13 cellular contexts compared by ENCODE assay signal in genomic region chr3:111260878-111261277, GRCh38.
DNase-seq lines count a peak whose midpoint lies in the region; ATAC-seq and TF ChIP-seq lines count a peak whose summit lies in the region.
"Had no signal": no experiment of that assay in that cellular context is flagged by ENCODE, and none has a peak within 500 bp of the region (broad histone marks: within the 10 kb centered on the region; RNA-seq: fewer than 3 reads in every experiment).

No MANE protein-coding gene starts in this region.

- TF ChIP-seq CTCF in epithelial cell of esophagus (IDR thresholded peaks at IDR 0.05; ENCODE audit: insufficient read depth, low read depth, low read length, missing control alignments), result no peak

- no peak for TF ChIP-seq POLR2A in erythroblast (IDR thresholded peaks at IDR 0.05; ENCODE audit: low read length)

- H3K4me3 ChIP-seq in epithelial cell of esophagus (ENCODE audit: low read length), result no peak overlapping the region
- H3K4me3 ChIP-seq: colonic mucosa, tibial nerve had no signal

- DNase-seq in activated CD4-positive, CD25-positive, alpha-beta regulatory T cell (lab: John Stamatoyannopoulos, UW), result no peak
- peak; percentile 60 for DNase-seq in epithelial cell of esophagus (ENCODE audit: low read depth)
- DNase-seq in NCI-H2227 (lab: John Stamatoyannopoulos, UW; ENCODE audit: unreplicated experiment), result no peak
- DNase-seq in erythroblast (lab: John Stamatoyannopoulos, UW), result no peak
- no peak for DNase-seq in C1 segment of cervical spinal cord (lab: John Stamatoyannopoulos, UW)
- DNase-seq: 8988T; activated CD4-positive, alpha-beta T cell treated with anti-CD3 and anti-CD28 coated beads, Interleukin-2, amount 50 U/mL, for 48 hours; colonic mucosa; NCI-H2171 treated with DMSO at 0.1 percent for 48 hours had no signal

- peak; percentile 44 to 45 for ATAC-seq in activated CD4-positive, CD25-positive, alpha-beta regulatory T cell treated with anti-CD3 and anti-CD28 coated beads, Interleukin-2, amount 50 U/mL, for 24 hours
- peak; percentile 60 for ATAC-seq in GM21390 (IDR thresholded peaks at IDR 0.05; ENCODE audit: unreplicated experiment)
- ATAC-seq in HG03457 (IDR thresholded peaks at IDR 0.05; ENCODE audit: unreplicated experiment), result peak; percentile 75
